1 cellular context compared by ENCODE assay signal in genomic region chr12:57940915-57941164, GRCh38.
TF ChIP-seq lines count a peak whose summit lies in the region.

No MANE protein-coding gene starts in this region.

TF ChIP-seq in K562, 482 proteins besides CTCF, POLR2A, EP300 and RAD21 (continued from another document):
- TF ChIP-seq NFATC3 (IDR thresholded peaks at IDR 0.05): no peak; the same call in 1 of the 2 replicates
- 0 out of 2 replicates have a peak, but pooled peaks have one; percentile 42 for TF ChIP-seq BRD4 (IDR thresholded peaks at IDR 0.05)
- 0 out of 4 replicates have a peak, but pooled peaks of 1 of the 2 experiments have one; percentile 44 for TF ChIP-seq TRIM24 (IDR thresholded peaks at IDR 0.05)
- TF ChIP-seq SMARCE1 (IDR thresholded peaks at IDR 0.05): peak; percentile 65; the same call in 1 of the 2 replicates
- no peak for TF ChIP-seq TCF7L2 (IDR thresholded peaks at IDR 0.05; ENCODE audit: low read depth, low read length)
- TF ChIP-seq ZNF589 (CRISPR knock-in tag; IDR thresholded peaks at IDR 0.05; ENCODE audit: low read depth): peak; percentile 52; the same call in 1 of the 2 replicates
- TF ChIP-seq CXXC5 (CRISPR knock-in tag; IDR thresholded peaks at IDR 0.05): peak; percentile 37; the same call in 1 of the 2 replicates
- TF ChIP-seq POU5F1 (IDR thresholded peaks at IDR 0.05; ENCODE audit: borderline replicate concordance, low read depth, low read length, partially characterized antibody): no peak
- TF ChIP-seq ARNT (IDR thresholded peaks at IDR 0.05): peak in 1 of 2 experiments; percentile 64; a peak in 1 of 4 replicates
- TF ChIP-seq, protein P1, sequence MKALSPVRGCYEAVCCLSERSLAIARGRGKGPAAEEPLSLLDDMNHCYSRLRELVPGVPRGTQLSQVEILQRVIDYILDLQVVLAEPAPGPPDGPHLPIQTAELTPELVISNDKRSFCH (CRISPR knock-in tag; IDR thresholded peaks at IDR 0.05): no peak
- TF ChIP-seq, protein P1 (tag; IDR thresholded peaks at IDR 0.05): no peak
- peak; percentile 30; the same call in 1 of the 2 replicates for TF ChIP-seq FOXM1 (IDR thresholded peaks at IDR 0.05; ENCODE audit: low read depth)
- no peak for TF ChIP-seq FOXM1 (CRISPR knock-in tag; IDR thresholded peaks at IDR 0.05; ENCODE audit: low read depth)
- TF ChIP-seq ZNF766 (CRISPR knock-in tag; conservative IDR thresholded peaks at IDR 0.05): no peak
- peak; percentile 53; the same call in 1 of the 2 replicates for TF ChIP-seq KLF1 (tag; IDR thresholded peaks at IDR 0.05)
- TF ChIP-seq PML (IDR thresholded peaks at IDR 0.05; ENCODE audit: low read length): peak; percentile 5; the same call in 1 of the 2 replicates
- TF ChIP-seq ZNF175 (CRISPR knock-in tag; IDR thresholded peaks at IDR 0.05; ENCODE audit: low read depth): no peak; the same call in 1 of the 2 replicates
- TF ChIP-seq, protein P2, sequence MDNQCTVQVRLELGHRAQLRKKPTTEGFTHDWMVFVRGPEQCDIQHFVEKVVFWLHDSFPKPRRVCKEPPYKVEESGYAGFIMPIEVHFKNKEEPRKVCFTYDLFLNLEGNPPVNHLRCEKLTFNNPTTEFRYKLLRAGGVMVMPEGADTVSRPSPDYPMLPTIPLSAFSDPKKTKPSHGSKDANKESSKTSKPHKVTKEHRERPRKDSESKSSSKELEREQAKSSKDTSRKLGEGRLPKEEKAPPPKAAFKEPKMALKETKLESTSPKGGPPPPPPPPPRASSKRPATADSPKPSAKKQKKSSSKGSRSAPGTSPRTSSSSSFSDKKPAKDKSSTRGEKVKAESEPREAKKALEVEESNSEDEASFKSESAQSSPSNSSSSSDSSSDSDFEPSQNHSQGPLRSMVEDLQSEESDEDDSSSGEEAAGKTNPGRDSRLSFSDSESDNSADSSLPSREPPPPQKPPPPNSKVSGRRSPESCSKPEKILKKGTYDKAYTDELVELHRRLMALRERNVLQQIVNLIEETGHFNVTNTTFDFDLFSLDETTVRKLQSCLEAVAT (IDR thresholded peaks at IDR 0.05): peak in 1 of 2 experiments; percentile 70; a peak in 3 of 4 replicates
- no peak for TF ChIP-seq ZNF146 (CRISPR knock-in tag; IDR thresholded peaks at IDR 0.05; ENCODE audit: unreplicated experiment)
- no peak for TF ChIP-seq CREB1 (IDR thresholded peaks at IDR 0.05)
- TF ChIP-seq CREB1 (CRISPR knock-in tag; IDR thresholded peaks at IDR 0.05): no peak
- TF ChIP-seq HDAC2 (IDR thresholded peaks at IDR 0.05): peak; percentile 59; the same call in 1 of the 2 replicates
- no peak for TF ChIP-seq TBL1XR1 (IDR thresholded peaks at IDR 0.05; ENCODE audit: low read length in 2 of 2)
- no peak for TF ChIP-seq OTX1 (CRISPR knock-in tag; IDR thresholded peaks at IDR 0.05)
- TF ChIP-seq ZKSCAN8 (CRISPR knock-in tag; IDR thresholded peaks at IDR 0.05): no peak
- TF ChIP-seq, protein P3, sequence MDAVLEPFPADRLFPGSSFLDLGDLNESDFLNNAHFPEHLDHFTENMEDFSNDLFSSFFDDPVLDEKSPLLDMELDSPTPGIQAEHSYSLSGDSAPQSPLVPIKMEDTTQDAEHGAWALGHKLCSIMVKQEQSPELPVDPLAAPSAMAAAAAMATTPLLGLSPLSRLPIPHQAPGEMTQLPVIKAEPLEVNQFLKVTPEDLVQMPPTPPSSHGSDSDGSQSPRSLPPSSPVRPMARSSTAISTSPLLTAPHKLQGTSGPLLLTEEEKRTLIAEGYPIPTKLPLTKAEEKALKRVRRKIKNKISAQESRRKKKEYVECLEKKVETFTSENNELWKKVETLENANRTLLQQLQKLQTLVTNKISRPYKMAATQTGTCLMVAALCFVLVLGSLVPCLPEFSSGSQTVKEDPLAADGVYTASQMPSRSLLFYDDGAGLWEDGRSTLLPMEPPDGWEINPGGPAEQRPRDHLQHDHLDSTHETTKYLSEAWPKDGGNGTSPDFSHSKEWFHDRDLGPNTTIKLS (IDR thresholded peaks at IDR 0.05; ENCODE audit: borderline replicate concordance, low read depth): peak; percentile 18; the same call in 1 of the 2 replicates
- 0 out of 2 replicates have a peak, but pooled peaks have one; percentile 14 for TF ChIP-seq GATAD2A (IDR thresholded peaks at IDR 0.05)
- TF ChIP-seq CTBP1 (IDR thresholded peaks at IDR 0.05; ENCODE audit: borderline replicate concordance): peak; percentile 54; the same call in 1 of the 2 replicates
- TF ChIP-seq MAX (CRISPR knock-in tag; IDR thresholded peaks at IDR 0.05): no peak
- no peak for TF ChIP-seq SRSF9 (IDR thresholded peaks at IDR 0.05; ENCODE audit: borderline replicate concordance, low read depth, low read length)
- no peak for TF ChIP-seq ELF4 (CRISPR knock-in tag; IDR thresholded peaks at IDR 0.05)
- TF ChIP-seq ZNF318 (IDR thresholded peaks at IDR 0.05; ENCODE audit: borderline replicate concordance in 1 of 2, low read depth in 1 of 2): no peak
- TF ChIP-seq ZNF79 (CRISPR knock-in tag; IDR thresholded peaks at IDR 0.05; ENCODE audit: low read depth): no peak
